1 cellular context compared by ENCODE assay signal in genomic region chr1:67759066-67759465, GRCh38.
A peak's percentile ranks its signal among the peaks of the same experiment; 100 is the strongest.
TF ChIP-seq lines count a peak whose summit lies in the region.

No MANE protein-coding gene starts in this region.

TF ChIP-seq in GM12878, 131 proteins besides CTCF, POLR2A, EP300 and RAD21:
- TF ChIP-seq TARDBP (IDR thresholded peaks at IDR 0.05; ENCODE audit: borderline replicate concordance) (no peak), NFYA (IDR thresholded peaks at IDR 0.05; ENCODE audit: borderline replicate concordance, low read depth, low read length) (no peak), DPF2 (IDR thresholded peaks at IDR 0.05) (no peak), ZNF687 (IDR thresholded peaks at IDR 0.05) (peak; percentile 48), ZNF592 (IDR thresholded peaks at IDR 0.05) (no peak), ZNF274 (IDR thresholded peaks at IDR 0.05; ENCODE audit: insufficient read depth, insufficient read length) (no peak), HDAC2 (IDR thresholded peaks at IDR 0.05) (no peak), SIN3A (IDR thresholded peaks at IDR 0.05; ENCODE audit: low read depth, low read length) (no peak), YY1 (IDR thresholded peaks at IDR 0.05; ENCODE audit: low read depth, low read length) (no peak), EGR1 (IDR thresholded peaks at IDR 0.05; ENCODE audit: borderline replicate concordance in 1 of 2, low read depth in 2 of 2, low read length in 2 of 2) (no peak), JUND (IDR thresholded peaks at IDR 0.05; ENCODE audit: low read depth, low read length) (no peak), RUNX3 (IDR thresholded peaks at IDR 0.05; ENCODE audit: low read length) (peak; percentile 38), KAT2A (conservative IDR thresholded peaks at IDR 0.05; ENCODE audit: control insufficient read depth, low read depth, low read length) (no peak), YBX1 (IDR thresholded peaks at IDR 0.05) (no peak), IRF5 (IDR thresholded peaks at IDR 0.05; ENCODE audit: borderline replicate concordance) (no peak), CHD2 (IDR thresholded peaks at IDR 0.05; ENCODE audit: borderline replicate concordance, low read depth, low read length) (no peak), ZBTB33 (IDR thresholded peaks at IDR 0.05) (no peak), CBX3 (IDR thresholded peaks at IDR 0.05; ENCODE audit: borderline replicate concordance, low read depth) (no peak), NR2F1 (conservative IDR thresholded peaks at IDR 0.05) (peak; percentile 65), NFXL1 (IDR thresholded peaks at IDR 0.05; ENCODE audit: borderline replicate concordance) (no peak), ZBTB4 (CRISPR knock-in tag; IDR thresholded peaks at IDR 0.05) (no peak), NR2C2 (IDR thresholded peaks at IDR 0.05; ENCODE audit: borderline replicate concordance, control insufficient read depth, insufficient read length, low read depth) (no peak), NR2C1 (IDR thresholded peaks at IDR 0.05) (peak; percentile 22; the same call in 1 of the 2 replicates), RFX5 (IDR thresholded peaks at IDR 0.05; ENCODE audit: low read depth, low read length) (no peak), ATF3 (IDR thresholded peaks at IDR 0.05; ENCODE audit: borderline replicate concordance, extremely low read depth, low read depth, low read length) (no peak), MTA2 (IDR thresholded peaks at IDR 0.05; ENCODE audit: low read depth) (peak; percentile 27; the same call in 1 of the 2 replicates), ATF7 (IDR thresholded peaks at IDR 0.05; ENCODE audit: low read depth) (0 out of 2 replicates have a peak, but pooled peaks have one; percentile 11), STAT1 (conservative IDR thresholded peaks at IDR 0.05) (no peak), BHLHE40 (IDR thresholded peaks at IDR 0.05; ENCODE audit: borderline replicate concordance in 1 of 2, low read depth in 2 of 2, low read length in 1 of 2) (no peak), BCL11A (IDR thresholded peaks at IDR 0.05; ENCODE audit: low read depth, low read length) (0 out of 2 replicates have a peak, but pooled peaks have one; percentile 11), POLR2AphosphoS5 (IDR thresholded peaks at IDR 0.05; ENCODE audit: low read length) (no peak), MYB (IDR thresholded peaks at IDR 0.05; ENCODE audit: borderline replicate concordance, low read depth, low read length) (no peak), CBX5 (IDR thresholded peaks at IDR 0.05; ENCODE audit: low read depth) (no peak), TBL1XR1 (IDR thresholded peaks at IDR 0.05; ENCODE audit: low read depth, low read length) (no peak), PAX5 (IDR thresholded peaks at IDR 0.05; ENCODE audit: borderline replicate concordance, low read depth, low read length) (no peak), E4F1 (IDR thresholded peaks at IDR 0.05; ENCODE audit: borderline replicate concordance, partially characterized antibody) (no peak), FOXK2 (IDR thresholded peaks at IDR 0.05) (no peak), PRDM15 (CRISPR knock-in tag; IDR thresholded peaks at IDR 0.05) (no peak), GATAD2B (conservative IDR thresholded peaks at IDR 0.05; ENCODE audit: low read depth) (0 out of 2 replicates have a peak, but pooled peaks have one; percentile 18), NBN (IDR thresholded peaks at IDR 0.05) (0 out of 2 replicates have a peak, but pooled peaks have one; percentile 17)
